ENCODE assay signal across 20 cellular contexts in genomic region chr5:167949435-167949834, GRCh38.
"Had no signal": no experiment of that assay in that cellular context is flagged by ENCODE, and none has a peak within 500 bp of the region (broad histone marks: within the 10 kb centered on the region; RNA-seq: fewer than 3 reads in every experiment).

No MANE protein-coding gene starts in this region.

- H3K36me3 ChIP-seq: ascending aorta, esophagus muscularis mucosa, gastroesophageal sphincter, neural progenitor cell, prostate gland, right lobe of liver, upper lobe of right lung had no signal

- H3K27me3 ChIP-seq: ascending aorta, esophagus muscularis mucosa, gastroesophageal sphincter, neural progenitor cell, right lobe of liver, testis, upper lobe of right lung had no signal

- H3K27me3 Mint-ChIP-seq: activated naive CD4-positive, alpha-beta T cell treated with anti-CD3 and anti-CD28 coated beads, Interleukin-2, amount 50 U/mL, for 24 hours; dendritic cell treated with granulocyte-macrophage colony-stimulating factor and Interleukin-4, amounts not matched to agents 40 ng/mL and 50 ng/mL, for 4 days; naive B cell; stimulated activated memory B cell treated with anti-CD40 and anti-IgM and Interleukin-4, amounts not matched to agents 10 μg/mL and 1 μg/mL and 100 μg/mL, for 72 hours had no signal

- H3K27ac ChIP-seq: ascending aorta, gastroesophageal sphincter, neural progenitor cell, prostate gland, right lobe of liver, upper lobe of right lung, VCaP had no signal

- H3K4me1 ChIP-seq: neural progenitor cell, prostate gland, right lobe of liver, upper lobe of right lung had no signal

- H3K27ac Mint-ChIP-seq: activated naive CD4-positive, alpha-beta T cell treated with anti-CD3 and anti-CD28 coated beads, Interleukin-2, amount 50 U/mL, for 24 hours; activated T-cell treated with anti-CD3 and anti-CD28 coated beads, Interleukin-2, amount 50 U/mL, for 72 hours; dendritic cell treated with granulocyte-macrophage colony-stimulating factor and Interleukin-4, amounts not matched to agents 40 ng/mL and 50 ng/mL, for 4 days; naive B cell; stimulated activated memory B cell treated with anti-CD40 and anti-IgM and Interleukin-4, amounts not matched to agents 10 μg/mL and 1 μg/mL and 100 μg/mL, for 72 hours; T-helper 1 cell treated with Interleukin-12 subunit alpha and Interleukin-12 subunit beta and Interleukin-4 antibody, amounts not matched to agents 30 μg/mL and 1 μg/mL, for 36 hours had no signal

- H2AFZ ChIP-seq: neural progenitor cell had no signal

- H3K9me3 Mint-ChIP-seq: activated naive CD4-positive, alpha-beta T cell treated with anti-CD3 and anti-CD28 coated beads, Interleukin-2, amount 50 U/mL, for 24 hours; activated T-cell treated with anti-CD3 and anti-CD28 coated beads, Interleukin-2, amount 50 U/mL, for 72 hours; dendritic cell treated with granulocyte-macrophage colony-stimulating factor and Interleukin-4, amounts not matched to agents 40 ng/mL and 50 ng/mL, for 4 days; neural progenitor cell; T-helper 1 cell treated with Interleukin-12 subunit alpha and Interleukin-12 subunit beta and Interleukin-4 antibody, amounts not matched to agents 30 μg/mL and 1 μg/mL, for 36 hours had no signal

- H3K4me3 Mint-ChIP-seq: activated naive CD4-positive, alpha-beta T cell treated with anti-CD3 and anti-CD28 coated beads, Interleukin-2, amount 50 U/mL, for 24 hours; activated T-cell treated with anti-CD3 and anti-CD28 coated beads, Interleukin-2, amount 50 U/mL, for 72 hours; dendritic cell treated with granulocyte-macrophage colony-stimulating factor and Interleukin-4, amounts not matched to agents 40 ng/mL and 50 ng/mL, for 4 days; naive B cell; neural progenitor cell; stimulated activated memory B cell treated with anti-CD40 and anti-IgM and Interleukin-4, amounts not matched to agents 10 μg/mL and 1 μg/mL and 100 μg/mL, for 72 hours; T-helper 1 cell treated with Interleukin-12 subunit alpha and Interleukin-12 subunit beta and Interleukin-4 antibody, amounts not matched to agents 30 μg/mL and 1 μg/mL, for 36 hours had no signal

- DNase-seq: activated CD4-positive, alpha-beta T cell treated with anti-CD3 and anti-CD28 coated beads for 1 hour; activated effector memory CD4-positive, alpha-beta T cell treated with anti-CD3 and anti-CD28 coated beads, Interleukin-2, amount 50 U/mL, for 16 hours; effector CD8-positive, alpha-beta T cell; mucosa of descending colon; naive B cell; right lobe of liver; stimulated activated CD4-positive, alpha-beta T cell treated with anti-CD3 and anti-CD28 coated beads, Interleukin-4, amount 100 ng/mL, for 4 hours; upper lobe of right lung had no signal

- H3K4me3 ChIP-seq: ascending aorta, esophagus muscularis mucosa, gastroesophageal sphincter, mucosa of descending colon, neural progenitor cell, prostate gland, right lobe of liver, testis, upper lobe of right lung had no signal

- H3K4me1 Mint-ChIP-seq: activated naive CD4-positive, alpha-beta T cell treated with anti-CD3 and anti-CD28 coated beads, Interleukin-2, amount 50 U/mL, for 24 hours; naive B cell; stimulated activated memory B cell treated with anti-CD40 and anti-IgM and Interleukin-4, amounts not matched to agents 10 μg/mL and 1 μg/mL and 100 μg/mL, for 72 hours had no signal

- H3K36me3 Mint-ChIP-seq: activated naive CD4-positive, alpha-beta T cell treated with anti-CD3 and anti-CD28 coated beads, Interleukin-2, amount 50 U/mL, for 24 hours; naive B cell; stimulated activated memory B cell treated with anti-CD40 and anti-IgM and Interleukin-4, amounts not matched to agents 10 μg/mL and 1 μg/mL and 100 μg/mL, for 72 hours had no signal

- H3K9me3 ChIP-seq: ascending aorta, esophagus muscularis mucosa, gastroesophageal sphincter, mucosa of descending colon, prostate gland, right lobe of liver, testis, upper lobe of right lung had no signal

- ATAC-seq: gastroesophageal sphincter; mucosa of descending colon; right lobe of liver; stimulated activated memory B cell treated with anti-CD40 and anti-IgM and Interleukin-4, amounts not matched to agents 10 μg/mL and 1 μg/mL and 100 μg/mL, for 72 hours; upper lobe of right lung had no signal

- H3K9ac ChIP-seq: neural progenitor cell had no signal

- H3K4me2 ChIP-seq: neural progenitor cell had no signal
